Comparison of ENCODE assay signal across 2 cellular contexts in genomic region chr19:681029-681626, GRCh38.
TF ChIP-seq lines count a peak whose summit lies in the region.

No MANE protein-coding gene starts in this region.

TF ChIP-seq in A549, 52 proteins besides CTCF, POLR2A, EP300 and RAD21:
- TF ChIP-seq CBX2 (IDR thresholded peaks at IDR 0.05; ENCODE audit: borderline replicate concordance, low read depth), result no peak
- no peak for TF ChIP-seq CHD2 (IDR thresholded peaks at IDR 0.05; ENCODE audit: low read length, partially characterized antibody)
- no peak for TF ChIP-seq ESRRA (IDR thresholded peaks at IDR 0.05; ENCODE audit: borderline replicate concordance, low read length)
- no peak for TF ChIP-seq ZSCAN20 (CRISPR knock-in tag; IDR thresholded peaks at IDR 0.05)
- TF ChIP-seq PHF8 (IDR thresholded peaks at IDR 0.05; ENCODE audit: borderline replicate concordance, low read depth), result no peak
- TF ChIP-seq RFX5 (IDR thresholded peaks at IDR 0.05), result no peak
- no peak for TF ChIP-seq RARB (CRISPR knock-in tag; IDR thresholded peaks at IDR 0.05)
- TF ChIP-seq NPAS2 (CRISPR knock-in tag; IDR thresholded peaks at IDR 0.05; ENCODE audit: borderline replicate concordance), result no peak
- TF ChIP-seq SREBF2 (IDR thresholded peaks at IDR 0.05), result no peak
- TF ChIP-seq HOXA7 (CRISPR knock-in tag; IDR thresholded peaks at IDR 0.05), result no peak
- TF ChIP-seq PBX3 (IDR thresholded peaks at IDR 0.05), result no peak; the same call in 1 of the 2 replicates
- no peak for TF ChIP-seq KDM5A (IDR thresholded peaks at IDR 0.05)
- no peak for TF ChIP-seq JUNB (IDR thresholded peaks at IDR 0.05)
- TF ChIP-seq ATOH8 (CRISPR knock-in tag; IDR thresholded peaks at IDR 0.05; ENCODE audit: low read depth), result no peak
- no peak for TF ChIP-seq HDAC2 (IDR thresholded peaks at IDR 0.05)
- no peak for TF ChIP-seq CHD4 (IDR thresholded peaks at IDR 0.05; ENCODE audit: borderline replicate concordance)
- TF ChIP-seq HMGXB4 (CRISPR knock-in tag; IDR thresholded peaks at IDR 0.05; ENCODE audit: borderline replicate concordance), result no peak
- no peak for TF ChIP-seq MAX (IDR thresholded peaks at IDR 0.05)
- no peak for TF ChIP-seq MAZ (IDR thresholded peaks at IDR 0.05; ENCODE audit: borderline replicate concordance, low read depth, low read length)
- TF ChIP-seq FOSL2 (IDR thresholded peaks at IDR 0.05), result no peak
- TF ChIP-seq FOSL2 (CRISPR knock-in tag; IDR thresholded peaks at IDR 0.05), result no peak

TF ChIP-seq in IMR-90, 13 proteins besides CTCF, POLR2A, EP300 and RAD21:
- TF ChIP-seq RCOR1 (IDR thresholded peaks at IDR 0.05; ENCODE audit: insufficient replicate concordance, low read length) (no peak), MAZ (IDR thresholded peaks at IDR 0.05; ENCODE audit: borderline replicate concordance, low read depth, low read length) (no peak), RFX5 (IDR thresholded peaks at IDR 0.05; ENCODE audit: low read depth, low read length) (no peak), ELK1 (IDR thresholded peaks at IDR 0.05; ENCODE audit: borderline replicate concordance, low read depth, low read length) (no peak), SMC3 (IDR thresholded peaks at IDR 0.05; ENCODE audit: low read depth, low read length) (no peak), CHD1 (IDR thresholded peaks at IDR 0.05; ENCODE audit: low read depth, low read length) (no peak), CEBPB (IDR thresholded peaks at IDR 0.05; ENCODE audit: low read depth, low read length) (no peak), FOS (IDR thresholded peaks at IDR 0.05; ENCODE audit: low read depth, low read length) (no peak), BHLHE40 (IDR thresholded peaks at IDR 0.05; ENCODE audit: low read depth, low read length) (no peak), NFE2L2 (IDR thresholded peaks at IDR 0.05; ENCODE audit: low read depth, low read length) (no peak)
